14 cellular contexts compared by ENCODE assay signal in genomic region chr16:83068686-83069085, GRCh38.
DNase-seq lines count a peak whose midpoint lies in the region; ATAC-seq, FAIRE-seq and TF ChIP-seq lines count a peak whose summit lies in the region.
"Had no signal": no experiment of that assay in that cellular context is flagged by ENCODE, and none has a peak within 500 bp of the region (broad histone marks: within the 10 kb centered on the region; RNA-seq: fewer than 3 reads in every experiment).

No MANE protein-coding gene starts in this region.

- FAIRE-seq in GM12891 (lab: Jason Lieb, UNC) = no peak

- peak; percentile 47 for TF ChIP-seq CTCF in AG10803 (conservative IDR thresholded peaks at IDR 0.05; ENCODE audit: low read length)
- peak; percentile 45 for TF ChIP-seq CTCF in brain microvascular endothelial cell (IDR thresholded peaks at IDR 0.05; ENCODE audit: low read depth, low read length, missing control alignments)

- no peaks in the 10 kb centered on the region for H3K27me3 Mint-ChIP-seq in activated naive CD4-positive, alpha-beta T cell treated with anti-CD3 and anti-CD28 coated beads for 36 hours (ENCODE audit: low read depth)
- H3K27me3 Mint-ChIP-seq: activated T-cell treated with anti-CD3 and anti-CD28 coated beads, Interleukin-2, amount 50 U/mL, for 24 hours had no signal

- no peaks in the 10 kb centered on the region for H3K4me1 Mint-ChIP-seq in activated naive CD4-positive, alpha-beta T cell treated with anti-CD3 and anti-CD28 coated beads for 36 hours (ENCODE audit: low read depth)
- H3K4me1 Mint-ChIP-seq: naive B cell had no signal

- no peaks in the 10 kb centered on the region for H3K36me3 ChIP-seq in brain microvascular endothelial cell (replicated peaks)

- CTCF ChIA-PET in activated naive CD4-positive, alpha-beta T cell treated with anti-CD3 and anti-CD28 coated beads for 36 hours (lab: Charles Lee) = no interaction called here

- ATAC-seq in GM19467 (IDR thresholded peaks at IDR 0.05; ENCODE audit: unreplicated experiment) = no peak
- ATAC-seq: PC-3; stimulated activated naive CD8-positive, alpha-beta T cell treated with anti-CD3 and anti-CD28 coated beads, Interleukin-15, Interleukin-2, amounts not matched to agents 100 U/mL and 50 U/mL, for 24 hours had no signal

- DNase-seq in AG10803 (ENCODE audit: low read depth) (peak; percentile 50), LHCN-M2 (ENCODE audit: low read depth) (peak; percentile 45), brain microvascular endothelial cell (peak; percentile 49), left kidney (ENCODE audit: low read depth, low spot score) (peak; percentile 28), GM12891 (ENCODE audit: insufficient read length, low spot score) (no peak), 8988T (no peak)
- no peak for DNase-seq in activated naive CD4-positive, alpha-beta T cell treated with anti-CD3 and anti-CD28 coated beads for 36 hours
- DNase-seq: activated T-cell treated with anti-CD3 and anti-CD28 coated beads, Interleukin-2, amount 50 U/mL, for 24 hours; hypothalamus; naive B cell; PC-3; stimulated activated naive CD8-positive, alpha-beta T cell treated with anti-CD3 and anti-CD28 coated beads, Interleukin-15, Interleukin-2, amounts not matched to agents 100 U/mL and 50 U/mL, for 24 hours had no signal

- H3K4me3 ChIP-seq in AG10803 (ENCODE audit: low read length) (no peak overlapping the region), brain microvascular endothelial cell (ENCODE audit: low read depth, low read length) (no peak overlapping the region)

- H3K4me3 Mint-ChIP-seq in activated naive CD4-positive, alpha-beta T cell treated with anti-CD3 and anti-CD28 coated beads for 36 hours = no peak overlapping the region
- H3K4me3 Mint-ChIP-seq: activated T-cell treated with anti-CD3 and anti-CD28 coated beads, Interleukin-2, amount 50 U/mL, for 24 hours had no signal

- intact Hi-C loops in activated naive CD4-positive, alpha-beta T cell treated with anti-CD3 and anti-CD28 coated beads for 36 hours (cut with micrococcal nuclease) = no loop called here

- no peaks in the 10 kb centered on the region for H3K36me3 Mint-ChIP-seq in activated naive CD4-positive, alpha-beta T cell treated with anti-CD3 and anti-CD28 coated beads for 36 hours (ENCODE audit: low read depth)
- H3K36me3 Mint-ChIP-seq: naive B cell had no signal

- TF ChIP-seq POLR2A in GM12891 (IDR thresholded peaks at IDR 0.05; ENCODE audit: low read depth, low read length) = no peak

- peak overlapping the region; percentile 49 for H3K27ac ChIP-seq in brain microvascular endothelial cell
- H3K27ac ChIP-seq: HL-60 had no signal

- H3K27me3 ChIP-seq in brain microvascular endothelial cell (replicated peaks) = no peaks in the 10 kb centered on the region

- H3K9me3 Mint-ChIP-seq in activated naive CD4-positive, alpha-beta T cell treated with anti-CD3 and anti-CD28 coated beads for 36 hours = peaks cover 7% of the 10 kb centered on the region

- in situ Hi-C loops in brain microvascular endothelial cell (cut with HindIII; ENCODE audit: low pct_ligation_motif_present, low sequenced_read_pairs) = loop anchor here (25.0 kb wide), 1 partner anchor 431 kb away; the partner anchor contains the start of gene CDH13

- no peak overlapping the region for H3K27ac Mint-ChIP-seq in activated naive CD4-positive, alpha-beta T cell treated with anti-CD3 and anti-CD28 coated beads for 36 hours
- H3K27ac Mint-ChIP-seq: activated T-cell treated with anti-CD3 and anti-CD28 coated beads, Interleukin-2, amount 50 U/mL, for 24 hours; naive B cell had no signal

TF ChIP-seq in GM12891, 5 proteins besides CTCF, POLR2A, EP300 and RAD21:
- no peak for TF ChIP-seq PAX5 (IDR thresholded peaks at IDR 0.05; ENCODE audit: insufficient read depth, low read length, severe bottlenecking)
- no peak for TF ChIP-seq SPI1 (IDR thresholded peaks at IDR 0.05; ENCODE audit: low read depth, low read length)
- no peak for TF ChIP-seq TAF1 (IDR thresholded peaks at IDR 0.05; ENCODE audit: low read depth, low read length)
- TF ChIP-seq POLR2AphosphoS5 (IDR thresholded peaks at IDR 0.05; ENCODE audit: low read depth, low read length) = no peak
- TF ChIP-seq POU2F2 (IDR thresholded peaks at IDR 0.05; ENCODE audit: low read depth, low read length) = no peak

Comparison
In these comparisons a context has a peak if more than half of its experiments do, and no peak if none do; other contexts are left out.
1. DNase-seq: peak in AG10803 (single experiment), LHCN-M2 (single experiment), brain microvascular endothelial cell (single experiment) and left kidney (single experiment); none in GM12891 (single experiment), activated naive CD4-positive, alpha-beta T cell treated with anti-CD3 and anti-CD28 coated beads for 36 hours (single experiment) and 8988T (single experiment).